Comparison of ENCODE assay signal across 1 cellular context in genomic region chr6:41577865-41578713, GRCh38.
TF ChIP-seq lines count a peak whose summit lies in the region.

No MANE protein-coding gene starts in this region.

TF ChIP-seq in K562, 482 proteins besides CTCF, POLR2A, EP300 and RAD21 (continued from another document):
- TF ChIP-seq ETS2 (tag; IDR thresholded peaks at IDR 0.05; ENCODE audit: borderline replicate concordance, poor library complexity, severe bottlenecking) (no peak), KLF1 (tag; IDR thresholded peaks at IDR 0.05) (no peak), NFATC3 (IDR thresholded peaks at IDR 0.05) (no peak), MEF2A (IDR thresholded peaks at IDR 0.05; ENCODE audit: control insufficient read depth, low read depth, low read length) (no peak), HNRNPK (IDR thresholded peaks at IDR 0.05; ENCODE audit: low read depth, low read length, poor library complexity, severe bottlenecking) (no peak), ZBTB33 (CRISPR knock-in tag; IDR thresholded peaks at IDR 0.05) (no peak), SMARCE1 (IDR thresholded peaks at IDR 0.05) (no peak), PML (IDR thresholded peaks at IDR 0.05; ENCODE audit: low read length) (no peak), FOXP1 (CRISPR knock-in tag; IDR thresholded peaks at IDR 0.05) (no peak), ZNF551 (CRISPR knock-in tag; IDR thresholded peaks at IDR 0.05) (no peak), ETV5 (CRISPR knock-in tag; IDR thresholded peaks at IDR 0.05; ENCODE audit: low read depth) (peak; percentile 66), HDGF (IDR thresholded peaks at IDR 0.05) (peak; percentile 96), MIER1 (IDR thresholded peaks at IDR 0.05; ENCODE audit: low read depth) (no peak), TCF15 (CRISPR knock-in tag; IDR thresholded peaks at IDR 0.05) (no peak), USF1 (CRISPR knock-in tag; IDR thresholded peaks at IDR 0.05) (no peak), STAG1 (CRISPR knock-in tag; IDR thresholded peaks at IDR 0.05; ENCODE audit: borderline replicate concordance) (no peak), IRF1 (CRISPR knock-in tag; IDR thresholded peaks at IDR 0.05; ENCODE audit: borderline replicate concordance) (no peak), CXXC5 (CRISPR knock-in tag; IDR thresholded peaks at IDR 0.05) (0 out of 2 replicates have a peak, but pooled peaks have one; percentile 12), WHSC1 (IDR thresholded peaks at IDR 0.05; ENCODE audit: low read length) (no peak), SMAD4 (CRISPR knock-in tag; conservative IDR thresholded peaks at IDR 0.05) (peak; percentile 46), ZNF174 (CRISPR knock-in tag; IDR thresholded peaks at IDR 0.05) (no peak), CTBP1 (IDR thresholded peaks at IDR 0.05; ENCODE audit: borderline replicate concordance) (peak; percentile 27; the same call in 1 of the 2 replicates), TCF3 (CRISPR knock-in tag; IDR thresholded peaks at IDR 0.05) (0 out of 2 replicates have a peak, but pooled peaks have one; percentile 2), L3MBTL2 (IDR thresholded peaks at IDR 0.05) (no peak), ATF3 (IDR thresholded peaks at IDR 0.05) (0 out of 2 replicates have a peak, but pooled peaks have one; percentile 7), ATF3 (CRISPR knock-in tag; conservative IDR thresholded peaks at IDR 0.05) (no peak), NR4A1 (CRISPR knock-in tag; IDR thresholded peaks at IDR 0.05) (no peak), NR4A1 (tag; IDR thresholded peaks at IDR 0.05) (no peak), MEIS2 (IDR thresholded peaks at IDR 0.05; ENCODE audit: partially characterized antibody) (peak; percentile 77), NR2F6 (CRISPR knock-in tag; IDR thresholded peaks at IDR 0.05) (no peak), SRF (CRISPR knock-in tag; IDR thresholded peaks at IDR 0.05) (peak in 1 of 2 experiments; percentile 16; a peak in 1 of 4 replicates), MAFF (IDR thresholded peaks at IDR 0.05; ENCODE audit: low read length) (0 out of 2 replicates have a peak, but pooled peaks have one; percentile 5), TGIF2 (CRISPR knock-in tag; IDR thresholded peaks at IDR 0.05) (no peak), ZNF740 (CRISPR knock-in tag; IDR thresholded peaks at IDR 0.05) (no peak), ZNF740 (tag; IDR thresholded peaks at IDR 0.05) (no peak), ZNF274 (IDR thresholded peaks at IDR 0.05; ENCODE audit: borderline replicate concordance, low read depth, low read length) (no peak), ZNF778 (CRISPR knock-in tag; IDR thresholded peaks at IDR 0.05) (no peak), ZFPM2 (CRISPR knock-in tag; IDR thresholded peaks at IDR 0.05) (no peak), MNT (conservative IDR thresholded peaks at IDR 0.05) (no peak; a peak in 1 of 4 replicates), ZNF639 (CRISPR knock-in tag; conservative IDR thresholded peaks at IDR 0.05 in 1 of 2, IDR thresholded peaks at IDR 0.05 in 1 of 2) (no peak), ETV1 (tag; conservative IDR thresholded peaks at IDR 0.05; ENCODE audit: low read depth) (peak; percentile 66), SIN3A (IDR thresholded peaks at IDR 0.05; ENCODE audit: borderline replicate concordance in 2 of 2, control insufficient read depth in 1 of 2, low read depth in 2 of 2, low read length in 2 of 2) (no peak)
- TF ChIP-seq, protein P1, sequence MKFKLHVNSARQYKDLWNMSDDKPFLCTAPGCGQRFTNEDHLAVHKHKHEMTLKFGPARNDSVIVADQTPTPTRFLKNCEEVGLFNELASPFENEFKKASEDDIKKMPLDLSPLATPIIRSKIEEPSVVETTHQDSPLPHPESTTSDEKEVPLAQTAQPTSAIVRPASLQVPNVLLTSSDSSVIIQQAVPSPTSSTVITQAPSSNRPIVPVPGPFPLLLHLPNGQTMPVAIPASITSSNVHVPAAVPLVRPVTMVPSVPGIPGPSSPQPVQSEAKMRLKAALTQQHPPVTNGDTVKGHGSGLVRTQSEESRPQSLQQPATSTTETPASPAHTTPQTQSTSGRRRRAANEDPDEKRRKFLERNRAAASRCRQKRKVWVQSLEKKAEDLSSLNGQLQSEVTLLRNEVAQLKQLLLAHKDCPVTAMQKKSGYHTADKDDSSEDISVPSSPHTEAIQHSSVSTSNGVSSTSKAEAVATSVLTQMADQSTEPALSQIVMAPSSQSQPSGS (CRISPR knock-in tag; IDR thresholded peaks at IDR 0.05): no peak
- TF ChIP-seq, protein P2, sequence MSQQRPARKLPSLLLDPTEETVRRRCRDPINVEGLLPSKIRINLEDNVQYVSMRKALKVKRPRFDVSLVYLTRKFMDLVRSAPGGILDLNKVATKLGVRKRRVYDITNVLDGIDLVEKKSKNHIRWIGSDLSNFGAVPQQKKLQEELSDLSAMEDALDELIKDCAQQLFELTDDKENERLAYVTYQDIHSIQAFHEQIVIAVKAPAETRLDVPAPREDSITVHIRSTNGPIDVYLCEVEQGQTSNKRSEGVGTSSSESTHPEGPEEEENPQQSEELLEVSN (IDR thresholded peaks at IDR 0.05; ENCODE audit: borderline replicate concordance in 1 of 2, extremely low read depth in 1 of 2, insufficient read depth in 1 of 2, insufficient read length in 1 of 2, low read depth in 1 of 2, low read length in 1 of 2, poor library complexity in 1 of 2, severe bottlenecking in 1 of 2): no peak
- TF ChIP-seq, protein P3, sequence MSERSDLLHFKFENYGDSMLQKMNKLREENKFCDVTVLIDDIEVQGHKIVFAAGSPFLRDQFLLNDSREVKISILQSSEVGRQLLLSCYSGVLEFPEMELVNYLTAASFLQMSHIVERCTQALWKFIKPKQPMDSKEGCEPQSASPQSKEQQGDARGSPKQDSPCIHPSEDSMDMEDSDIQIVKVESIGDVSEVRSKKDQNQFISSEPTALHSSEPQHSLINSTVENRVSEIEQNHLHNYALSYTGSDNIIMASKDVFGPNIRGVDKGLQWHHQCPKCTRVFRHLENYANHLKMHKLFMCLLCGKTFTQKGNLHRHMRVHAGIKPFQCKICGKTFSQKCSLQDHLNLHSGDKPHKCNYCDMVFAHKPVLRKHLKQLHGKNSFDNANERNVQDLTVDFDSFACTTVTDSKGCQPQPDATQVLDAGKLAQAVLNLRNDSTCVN (CRISPR knock-in tag; IDR thresholded peaks at IDR 0.05): 0 out of 2 replicates have a peak, but pooled peaks have one; percentile 48
- TF ChIP-seq, protein P4, sequence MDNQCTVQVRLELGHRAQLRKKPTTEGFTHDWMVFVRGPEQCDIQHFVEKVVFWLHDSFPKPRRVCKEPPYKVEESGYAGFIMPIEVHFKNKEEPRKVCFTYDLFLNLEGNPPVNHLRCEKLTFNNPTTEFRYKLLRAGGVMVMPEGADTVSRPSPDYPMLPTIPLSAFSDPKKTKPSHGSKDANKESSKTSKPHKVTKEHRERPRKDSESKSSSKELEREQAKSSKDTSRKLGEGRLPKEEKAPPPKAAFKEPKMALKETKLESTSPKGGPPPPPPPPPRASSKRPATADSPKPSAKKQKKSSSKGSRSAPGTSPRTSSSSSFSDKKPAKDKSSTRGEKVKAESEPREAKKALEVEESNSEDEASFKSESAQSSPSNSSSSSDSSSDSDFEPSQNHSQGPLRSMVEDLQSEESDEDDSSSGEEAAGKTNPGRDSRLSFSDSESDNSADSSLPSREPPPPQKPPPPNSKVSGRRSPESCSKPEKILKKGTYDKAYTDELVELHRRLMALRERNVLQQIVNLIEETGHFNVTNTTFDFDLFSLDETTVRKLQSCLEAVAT (IDR thresholded peaks at IDR 0.05): peak in 1 of 2 experiments; percentile 53; a peak in 3 of 4 replicates
